Comparison of ENCODE assay signal across 9 cellular contexts in genomic region chr12:94781835-94782234, GRCh38.
"Had no signal": no experiment of that assay in that cellular context is flagged by ENCODE, and none has a peak within 500 bp of the region (broad histone marks: within the 10 kb centered on the region; RNA-seq: fewer than 3 reads in every experiment).

No MANE protein-coding gene starts in this region.

- H3K36me3 ChIP-seq: HAP-1 had no signal

- H3K27ac ChIP-seq: GM23248, KMS-11 had no signal

- FAIRE-seq: HTR-8/SVneo had no signal

- H3K9me3 ChIP-seq: HAP-1 had no signal

- DNase-seq: GM23248, GOT3, H7, Karpas-422, KBM-7 had no signal

- H2AFZ ChIP-seq: GM23248 had no signal

- H3K4me3 ChIP-seq: GM23248, HAP-1 had no signal

- H3K4me2 ChIP-seq: KMS-11 had no signal

- ATAC-seq: HCT116 had no signal

- H3K9ac ChIP-seq: GM23248, KMS-11 had no signal
